ENCODE assay signal across 8 cellular contexts in genomic region chr22:23767303-23767672, GRCh38. TPM values are rescaled to one million over a fixed set of nuclear protein-coding genes. Genes with fewer than 3 reads are reported as not detected.
DNase-seq lines count a peak whose midpoint lies in the region; ATAC-seq and TF ChIP-seq lines count a peak whose summit lies in the region.

No MANE protein-coding gene starts in this region.

- peak overlapping the region; percentile 84 for H3K27ac Mint-ChIP-seq in activated naive CD8-positive, alpha-beta T cell treated with anti-CD3 and anti-CD28 coated beads for 36 hours

- H3K4me1 ChIP-seq in smooth muscle cell (ENCODE audit: low read depth), result peaks cover 17% of the 10 kb centered on the region

- DNase-seq in HFF-Myc (ENCODE audit: extremely low read depth, low read depth) (no peak), smooth muscle cell (lab: John Stamatoyannopoulos, UW; ENCODE audit: unreplicated experiment) (no peak), DMS 273 (lab: John Stamatoyannopoulos, UW; ENCODE audit: unreplicated experiment) (no peak), AG20443 (ENCODE audit: low spot score) (no peak)
- no peak for DNase-seq in activated naive CD8-positive, alpha-beta T cell treated with anti-CD3 and anti-CD28 coated beads for 36 hours

- peak overlapping the region; percentile 82 for H3K4me3 Mint-ChIP-seq in activated naive CD8-positive, alpha-beta T cell treated with anti-CD3 and anti-CD28 coated beads for 36 hours

- TF ChIP-seq CTCF in HFF-Myc (IDR thresholded peaks at IDR 0.05; ENCODE audit: low read depth, low read length, missing control alignments) (no peak), smooth muscle cell (IDR thresholded peaks at IDR 0.05; ENCODE audit: borderline replicate concordance, insufficient read depth, poor library complexity, severe bottlenecking) (no peak)

- H3K27me3 Mint-ChIP-seq in activated naive CD8-positive, alpha-beta T cell treated with anti-CD3 and anti-CD28 coated beads for 36 hours, result no peaks in the 10 kb centered on the region

- no peaks in the 10 kb centered on the region for H3K9me3 ChIP-seq in smooth muscle cell (replicated peaks; ENCODE audit: low read depth)

- H3K4me2 ChIP-seq in smooth muscle cell, result peak overlapping the region; percentile 99

- no peak overlapping the region for H2AFZ ChIP-seq in smooth muscle cell (ENCODE audit: low read depth)

- H3K27ac ChIP-seq in smooth muscle cell (ENCODE audit: low read depth), result no peak overlapping the region

- no peak for TF ChIP-seq POLR2A in GM18505 (IDR thresholded peaks at IDR 0.05; ENCODE audit: borderline replicate concordance, extremely low read depth, insufficient read depth, insufficient read length)

- peaks cover 8% of the 10 kb centered on the region for H3K36me3 Mint-ChIP-seq in activated naive CD8-positive, alpha-beta T cell treated with anti-CD3 and anti-CD28 coated beads for 36 hours

- no peaks in the 10 kb centered on the region for H3F3A ChIP-seq in smooth muscle cell (ENCODE audit: low read depth)

- peaks cover 19% of the 10 kb centered on the region for H4K20me1 ChIP-seq in smooth muscle cell (ENCODE audit: low read depth)

- H3K79me2 ChIP-seq in smooth muscle cell (ENCODE audit: low read depth), result no peaks in the 10 kb centered on the region

- peak overlapping the region; percentile 57 for H3K4me3 ChIP-seq in HFF-Myc (replicated peaks; ENCODE audit: low read depth, low read length)
- peak overlapping the region; percentile 67 for H3K4me3 ChIP-seq in iPS-11a (ENCODE audit: low read depth, low read length)
- H3K4me3 ChIP-seq in smooth muscle cell, result peak overlapping the region; percentile 69

- H3K4me1 Mint-ChIP-seq in activated naive CD8-positive, alpha-beta T cell treated with anti-CD3 and anti-CD28 coated beads for 36 hours, result peaks cover 48% of the 10 kb centered on the region

- no peak overlapping the region for H3K9ac ChIP-seq in smooth muscle cell (ENCODE audit: low read depth)

- WGBS in smooth muscle cell (ENCODE audit: low lambda C conversion rate), result 3% methylated on average over 24 of the region's 27 CpGs

- H3K27me3 ChIP-seq in smooth muscle cell (ENCODE audit: low read depth), result no peaks in the 10 kb centered on the region

- no peak for ATAC-seq in GM18505 (IDR thresholded peaks at IDR 0.05; ENCODE audit: unreplicated experiment)
- no peak for ATAC-seq in GM18909 (IDR thresholded peaks at IDR 0.05; ENCODE audit: poor library complexity, unreplicated experiment)

- no peaks in the 10 kb centered on the region for H3K36me3 ChIP-seq in smooth muscle cell (ENCODE audit: low read depth)

- H3K9me3 Mint-ChIP-seq in activated naive CD8-positive, alpha-beta T cell treated with anti-CD3 and anti-CD28 coated beads for 36 hours, result no peaks in the 10 kb centered on the region

RNA-seq across cellular contexts. Expression of gene CHCHD10, which starts 0.5 kb away (rescaled TPM):
- 100 to 1,000 TPM; 224 to 241 TPM for total RNA-seq in activated naive CD8-positive, alpha-beta T cell treated with anti-CD3 and anti-CD28 coated beads for 36 hours
- total RNA-seq in smooth muscle cell, result 4.9 and 6.0 TPM in 2 replicates
- 53.1 and 57.6 TPM in 2 replicates for polyA plus RNA-seq in smooth muscle cell

RNA-seq across cellular contexts. Expression of gene C22orf15, which starts 4.5 kb away (rescaled TPM):
- total RNA-seq in activated naive CD8-positive, alpha-beta T cell treated with anti-CD3 and anti-CD28 coated beads for 36 hours, result under 1 TPM; 0.33 to 0.74 TPM
- not detected in 2 replicates for total RNA-seq in smooth muscle cell
- polyA plus RNA-seq in smooth muscle cell, result 0.57 and 1.5 TPM in 2 replicates

RNA-seq across cellular contexts. Expression of gene MMP11, which starts 5.4 kb away (rescaled TPM):
- under 1 TPM; 0.44 to 0.64 TPM for total RNA-seq in activated naive CD8-positive, alpha-beta T cell treated with anti-CD3 and anti-CD28 coated beads for 36 hours
- 10.9 and 17.4 TPM in 2 replicates for total RNA-seq in smooth muscle cell
- 25.1 and 30.6 TPM in 2 replicates for polyA plus RNA-seq in smooth muscle cell

RNA-seq across cellular contexts. Expression of gene VPREB3, which starts 13.1 kb away (rescaled TPM):
- total RNA-seq in activated naive CD8-positive, alpha-beta T cell treated with anti-CD3 and anti-CD28 coated beads for 36 hours, result under 1 TPM in 1 of 2 experiments, not detected in 1; 0.48 TPM
- total RNA-seq in smooth muscle cell, result not detected in 2 replicates
- 0.66 TPM in 1 of 2 replicates, not detected in the other for polyA plus RNA-seq in smooth muscle cell

RNA-seq across cellular contexts. Expression of gene ZNF70, which starts 16.4 kb away (rescaled TPM):
- 1 to 10 TPM; 1.9 to 2.4 TPM for total RNA-seq in activated naive CD8-positive, alpha-beta T cell treated with anti-CD3 and anti-CD28 coated beads for 36 hours
- 6.9 and 7.5 TPM in 2 replicates for total RNA-seq in smooth muscle cell
- polyA plus RNA-seq in smooth muscle cell, result 2.1 and 2.4 TPM in 2 replicates

Comparison
In these comparisons a context has a peak if more than half of its experiments do, and no peak if none do; other contexts are left out.
1. RNA of gene CHCHD10, which starts 0.5 kb away (total RNA-seq): 224 to 241 TPM in activated naive CD8-positive, alpha-beta T cell treated with anti-CD3 and anti-CD28 coated beads for 36 hours; 4.9 to 6.0 TPM in smooth muscle cell; every median in the first group is over 10 times any median in the second.
2. Peak in every context shown above with its lines, with median percentiles within 50 percentile points of each other: H3K4me3 ChIP-seq.